In genomic region chr16:80778707-80779106, GRCh38 we compare ENCODE assay signal across 27 cellular contexts.
"Had no signal": no experiment of that assay in that cellular context is flagged by ENCODE, and none has a peak within 500 bp of the region (broad histone marks: within the 10 kb centered on the region; RNA-seq: fewer than 3 reads in every experiment).

No MANE protein-coding gene starts in this region.

- H3K4me1 ChIP-seq: gastrocnemius medialis, pancreas, prostate gland, stomach, thyroid gland, upper lobe of right lung had no signal

- H3K4me3 Mint-ChIP-seq: activated CD4-positive, alpha-beta T cell treated with anti-CD3 and anti-CD28 coated beads for 36 hours; activated naive CD4-positive, alpha-beta T cell treated with anti-CD3 and anti-CD28 coated beads, Interleukin-2, amount 10 ng/mL, durations not matched to agents 7 days and 5 days; mesothelial cell of epicardium; naive B cell; nephron progenitor cell; stimulated activated naive B cell treated with anti-CD40 and anti-IgM and Interleukin-4, amounts not matched to agents 10 μg/mL and 1 μg/mL and 100 μg/mL, for 72 hours; T-cell; T-helper 2 cell treated with Interferon-gamma antibody and Interleukin-4, amounts not matched to agents 5 μg/mL and 100 μg/mL, for 36 hours had no signal

- H3K36me3 ChIP-seq: gastrocnemius medialis, pancreas, prostate gland, stomach, thyroid gland, upper lobe of right lung had no signal

- H3K27me3 ChIP-seq: gastrocnemius medialis, pancreas, stomach, thyroid gland, upper lobe of right lung had no signal

- FAIRE-seq: keratinocyte had no signal

- H3K27me3 Mint-ChIP-seq: activated CD4-positive, alpha-beta T cell treated with anti-CD3 and anti-CD28 coated beads for 36 hours; activated naive CD4-positive, alpha-beta T cell treated with anti-CD3 and anti-CD28 coated beads, Interleukin-2, amount 10 ng/mL, durations not matched to agents 7 days and 5 days; naive B cell; stimulated activated naive B cell treated with anti-CD40 and anti-IgM and Interleukin-4, amounts not matched to agents 10 μg/mL and 1 μg/mL and 100 μg/mL, for 72 hours; T-cell had no signal

- H3K4me3 ChIP-seq: gastrocnemius medialis, pancreas, prostate gland, stomach, thyroid gland, upper lobe of right lung had no signal

- H3K4me1 Mint-ChIP-seq: mesothelial cell of epicardium; naive B cell; nephron progenitor cell; stimulated activated naive B cell treated with anti-CD40 and anti-IgM and Interleukin-4, amounts not matched to agents 10 μg/mL and 1 μg/mL and 100 μg/mL, for 72 hours had no signal

- H3K36me3 Mint-ChIP-seq: mesothelial cell of epicardium had no signal

- H3K27ac Mint-ChIP-seq: activated CD4-positive, alpha-beta T cell treated with anti-CD3 and anti-CD28 coated beads for 36 hours; activated naive CD4-positive, alpha-beta T cell treated with anti-CD3 and anti-CD28 coated beads, Interleukin-2, amount 10 ng/mL, durations not matched to agents 7 days and 5 days; mesothelial cell of epicardium; naive B cell; nephron progenitor cell; stimulated activated naive B cell treated with anti-CD40 and anti-IgM and Interleukin-4, amounts not matched to agents 10 μg/mL and 1 μg/mL and 100 μg/mL, for 72 hours; T-cell; T-helper 2 cell treated with Interferon-gamma antibody and Interleukin-4, amounts not matched to agents 5 μg/mL and 100 μg/mL, for 36 hours had no signal

- H3K27ac ChIP-seq: epithelial cell of prostate, gastrocnemius medialis, pancreas, prostate gland, stomach, thyroid gland, upper lobe of right lung had no signal

- H3K9me3 ChIP-seq: gastrocnemius medialis, pancreas, prostate gland, upper lobe of right lung had no signal

- DNase-seq: activated CD4-positive, alpha-beta T cell treated with anti-CD3 and anti-CD28 coated beads for 36 hours; activated CD4-positive, alpha-beta T cell treated with anti-CD3 and anti-CD28 coated beads, Interleukin-2, amount 50 U/mL, for 4 hours; activated CD4-positive, CD25-positive, alpha-beta regulatory T cell; activated effector memory CD4-positive, alpha-beta T cell treated with anti-CD3 and anti-CD28 coated beads, Interleukin-2, amount 50 U/mL, for 16 hours; activated naive CD4-positive, alpha-beta T cell treated with anti-CD3 and anti-CD28 coated beads, Interleukin-2, amount 10 ng/mL, durations not matched to agents 7 days and 5 days; activated T-cell treated with anti-CD3 and anti-CD28 coated beads for 4 hours; amniotic stem cell; central memory CD4-positive, alpha-beta T cell; effector CD4-positive, alpha-beta T cell; gastrocnemius medialis; glutamatergic neuron; left colon; naive B cell; nephron progenitor cell; pancreas; stimulated activated CD4-positive, alpha-beta T cell treated with anti-CD3 and anti-CD28 coated beads, Interleukin-15, amount 100 ng/mL, for 24 hours; stimulated activated CD4-positive, alpha-beta T cell treated with anti-CD3 and anti-CD28 coated beads, Interleukin-2, amount 100 ng/mL, for 24 hours; stimulated activated naive B cell treated with anti-CD40 and anti-IgM and Interleukin-4, amounts not matched to agents 10 μg/mL and 1 μg/mL and 100 μg/mL, for 72 hours; stomach; T-cell; thyroid gland; upper lobe of right lung had no signal

- ATAC-seq: activated CD4-positive, alpha-beta T cell treated with anti-CD3 and anti-CD28 coated beads for 36 hours; gastrocnemius medialis; left colon; pancreas; stimulated activated naive B cell treated with anti-CD40 and anti-IgM and Interleukin-4, amounts not matched to agents 10 μg/mL and 1 μg/mL and 100 μg/mL, for 72 hours; T-cell; upper lobe of right lung had no signal
